1 cellular context compared by ENCODE assay signal in the genomic region with DNA sequence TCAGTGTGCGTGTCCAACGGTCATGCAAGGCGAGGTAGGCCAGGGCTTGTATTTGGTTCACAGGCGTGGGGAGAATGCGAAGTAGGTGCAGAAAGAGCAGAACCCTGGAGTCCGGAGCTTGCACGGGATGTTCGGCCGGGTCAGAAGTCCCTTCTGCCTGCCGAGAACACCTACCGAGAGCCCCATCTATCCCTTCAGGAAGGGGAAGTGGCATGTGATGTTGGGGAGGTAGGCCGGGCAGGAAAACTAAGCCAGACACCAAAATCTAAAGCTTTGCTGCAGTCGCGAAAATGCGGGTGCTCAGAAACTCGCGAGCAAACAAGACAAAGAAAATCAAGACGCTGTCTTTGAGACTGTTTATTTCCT.
TF ChIP-seq lines count a peak whose summit lies in the region.

No MANE protein-coding gene starts in this region.

TF ChIP-seq in HepG2, 621 proteins besides CTCF, POLR2A, EP300 and RAD21 (continues in another document):
- no peak for TF ChIP-seq ZBTB7A (CRISPR knock-in tag; IDR thresholded peaks at IDR 0.05)
- no peak for TF ChIP-seq GZF1 (CRISPR knock-in tag; IDR thresholded peaks at IDR 0.05)
- TF ChIP-seq, protein P1, sequence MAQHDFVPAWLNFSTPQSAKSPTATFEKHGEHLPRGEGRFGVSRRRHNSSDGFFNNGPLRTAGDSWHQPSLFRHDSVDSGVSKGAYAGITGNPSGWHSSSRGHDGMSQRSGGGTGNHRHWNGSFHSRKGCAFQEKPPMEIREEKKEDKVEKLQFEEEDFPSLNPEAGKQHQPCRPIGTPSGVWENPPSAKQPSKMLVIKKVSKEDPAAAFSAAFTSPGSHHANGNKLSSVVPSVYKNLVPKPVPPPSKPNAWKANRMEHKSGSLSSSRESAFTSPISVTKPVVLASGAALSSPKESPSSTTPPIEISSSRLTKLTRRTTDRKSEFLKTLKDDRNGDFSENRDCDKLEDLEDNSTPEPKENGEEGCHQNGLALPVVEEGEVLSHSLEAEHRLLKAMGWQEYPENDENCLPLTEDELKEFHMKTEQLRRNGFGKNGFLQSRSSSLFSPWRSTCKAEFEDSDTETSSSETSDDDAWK (CRISPR knock-in tag; IDR thresholded peaks at IDR 0.05), result no peak
- no peak for TF ChIP-seq HOXD1 (CRISPR knock-in tag; IDR thresholded peaks at IDR 0.05)
- no peak for TF ChIP-seq PTBP1 (IDR thresholded peaks at IDR 0.05; ENCODE audit: low read depth, low read length, poor library complexity, severe bottlenecking)
- no peak for TF ChIP-seq FOXP1 (IDR thresholded peaks at IDR 0.05)
- no peak for TF ChIP-seq FOXP1 (CRISPR knock-in tag; IDR thresholded peaks at IDR 0.05)
- TF ChIP-seq ZNF530 (CRISPR knock-in tag; IDR thresholded peaks at IDR 0.05; ENCODE audit: low read depth), result no peak
- TF ChIP-seq, protein P2, sequence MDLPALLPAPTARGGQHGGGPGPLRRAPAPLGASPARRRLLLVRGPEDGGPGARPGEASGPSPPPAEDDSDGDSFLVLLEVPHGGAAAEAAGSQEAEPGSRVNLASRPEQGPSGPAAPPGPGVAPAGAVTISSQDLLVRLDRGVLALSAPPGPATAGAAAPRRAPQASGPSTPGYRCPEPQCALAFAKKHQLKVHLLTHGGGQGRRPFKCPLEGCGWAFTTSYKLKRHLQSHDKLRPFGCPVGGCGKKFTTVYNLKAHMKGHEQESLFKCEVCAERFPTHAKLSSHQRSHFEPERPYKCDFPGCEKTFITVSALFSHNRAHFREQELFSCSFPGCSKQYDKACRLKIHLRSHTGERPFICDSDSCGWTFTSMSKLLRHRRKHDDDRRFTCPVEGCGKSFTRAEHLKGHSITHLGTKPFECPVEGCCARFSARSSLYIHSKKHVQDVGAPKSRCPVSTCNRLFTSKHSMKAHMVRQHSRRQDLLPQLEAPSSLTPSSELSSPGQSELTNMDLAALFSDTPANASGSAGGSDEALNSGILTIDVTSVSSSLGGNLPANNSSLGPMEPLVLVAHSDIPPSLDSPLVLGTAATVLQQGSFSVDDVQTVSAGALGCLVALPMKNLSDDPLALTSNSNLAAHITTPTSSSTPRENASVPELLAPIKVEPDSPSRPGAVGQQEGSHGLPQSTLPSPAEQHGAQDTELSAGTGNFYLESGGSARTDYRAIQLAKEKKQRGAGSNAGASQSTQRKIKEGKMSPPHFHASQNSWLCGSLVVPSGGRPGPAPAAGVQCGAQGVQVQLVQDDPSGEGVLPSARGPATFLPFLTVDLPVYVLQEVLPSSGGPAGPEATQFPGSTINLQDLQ (CRISPR knock-in tag; IDR thresholded peaks at IDR 0.05), result no peak
- TF ChIP-seq ZNF44 (CRISPR knock-in tag; IDR thresholded peaks at IDR 0.05), result no peak
- TF ChIP-seq PAF1 (CRISPR knock-in tag; IDR thresholded peaks at IDR 0.05), result no peak
- no peak for TF ChIP-seq RBAK (CRISPR knock-in tag; IDR thresholded peaks at IDR 0.05)
- no peak for TF ChIP-seq IRF2 (CRISPR knock-in tag; IDR thresholded peaks at IDR 0.05)
- TF ChIP-seq ZNF780A (CRISPR knock-in tag; IDR thresholded peaks at IDR 0.05), result no peak
- TF ChIP-seq, protein P3, sequence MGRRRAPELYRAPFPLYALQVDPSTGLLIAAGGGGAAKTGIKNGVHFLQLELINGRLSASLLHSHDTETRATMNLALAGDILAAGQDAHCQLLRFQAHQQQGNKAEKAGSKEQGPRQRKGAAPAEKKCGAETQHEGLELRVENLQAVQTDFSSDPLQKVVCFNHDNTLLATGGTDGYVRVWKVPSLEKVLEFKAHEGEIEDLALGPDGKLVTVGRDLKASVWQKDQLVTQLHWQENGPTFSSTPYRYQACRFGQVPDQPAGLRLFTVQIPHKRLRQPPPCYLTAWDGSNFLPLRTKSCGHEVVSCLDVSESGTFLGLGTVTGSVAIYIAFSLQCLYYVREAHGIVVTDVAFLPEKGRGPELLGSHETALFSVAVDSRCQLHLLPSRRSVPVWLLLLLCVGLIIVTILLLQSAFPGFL (CRISPR knock-in tag; IDR thresholded peaks at IDR 0.05), result no peak
- TF ChIP-seq SIX1 (CRISPR knock-in tag; IDR thresholded peaks at IDR 0.05; ENCODE audit: borderline replicate concordance), result no peak
- TF ChIP-seq ZNF260 (CRISPR knock-in tag; IDR thresholded peaks at IDR 0.05; ENCODE audit: borderline replicate concordance, low read depth), result no peak
- 0 out of 2 replicates have a peak, but pooled peaks have one; percentile 61 for TF ChIP-seq ZNF790 (CRISPR knock-in tag; IDR thresholded peaks at IDR 0.05; ENCODE audit: borderline replicate concordance)
- TF ChIP-seq KLF15 (CRISPR knock-in tag; IDR thresholded peaks at IDR 0.05; ENCODE audit: borderline replicate concordance), result no peak
- TF ChIP-seq MTF2 (CRISPR knock-in tag; IDR thresholded peaks at IDR 0.05; ENCODE audit: borderline replicate concordance), result no peak
- no peak for TF ChIP-seq ZNF782 (CRISPR knock-in tag; IDR thresholded peaks at IDR 0.05; ENCODE audit: borderline replicate concordance)
- TF ChIP-seq, protein P4, sequence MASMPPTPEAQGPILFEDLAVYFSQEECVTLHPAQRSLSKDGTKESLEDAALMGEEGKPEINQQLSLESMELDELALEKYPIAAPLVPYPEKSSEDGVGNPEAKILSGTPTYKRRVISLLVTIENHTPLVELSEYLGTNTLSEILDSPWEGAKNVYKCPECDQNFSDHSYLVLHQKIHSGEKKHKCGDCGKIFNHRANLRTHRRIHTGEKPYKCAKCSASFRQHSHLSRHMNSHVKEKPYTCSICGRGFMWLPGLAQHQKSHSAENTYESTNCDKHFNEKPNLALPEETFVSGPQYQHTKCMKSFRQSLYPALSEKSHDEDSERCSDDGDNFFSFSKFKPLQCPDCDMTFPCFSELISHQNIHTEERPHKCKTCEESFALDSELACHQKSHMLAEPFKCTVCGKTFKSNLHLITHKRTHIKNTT (CRISPR knock-in tag; IDR thresholded peaks at IDR 0.05), result no peak
- TF ChIP-seq, protein P5, sequence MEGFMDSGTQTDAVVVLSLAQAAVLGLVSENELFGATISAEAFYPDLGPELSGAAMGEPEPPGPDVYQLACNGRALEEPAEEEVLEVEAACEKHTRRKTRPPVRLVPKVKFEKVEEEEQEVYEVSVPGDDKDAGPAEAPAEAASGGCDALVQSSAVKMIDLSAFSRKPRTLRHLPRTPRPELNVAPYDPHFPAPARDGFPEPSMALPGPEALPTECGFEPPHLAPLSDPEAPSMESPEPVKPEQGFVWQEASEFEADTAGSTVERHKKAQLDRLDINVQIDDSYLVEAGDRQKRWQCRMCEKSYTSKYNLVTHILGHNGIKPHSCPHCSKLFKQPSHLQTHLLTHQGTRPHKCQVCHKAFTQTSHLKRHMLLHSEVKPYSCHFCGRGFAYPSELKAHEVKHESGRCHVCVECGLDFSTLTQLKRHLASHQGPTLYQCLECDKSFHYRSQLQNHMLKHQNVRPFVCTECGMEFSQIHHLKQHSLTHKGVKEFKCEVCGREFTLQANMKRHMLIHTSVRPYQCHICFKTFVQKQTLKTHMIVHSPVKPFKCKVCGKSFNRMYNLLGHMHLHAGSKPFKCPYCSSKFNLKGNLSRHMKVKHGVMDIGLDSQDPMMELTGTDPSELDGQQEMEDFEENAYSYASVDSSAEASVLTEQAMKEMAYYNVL (CRISPR knock-in tag; IDR thresholded peaks at IDR 0.05; ENCODE audit: borderline replicate concordance), result no peak
- TF ChIP-seq HOXA3 (CRISPR knock-in tag; IDR thresholded peaks at IDR 0.05), result no peak
- no peak for TF ChIP-seq SUZ12 (IDR thresholded peaks at IDR 0.05; ENCODE audit: low read depth, low read length)
- TF ChIP-seq, protein P6, sequence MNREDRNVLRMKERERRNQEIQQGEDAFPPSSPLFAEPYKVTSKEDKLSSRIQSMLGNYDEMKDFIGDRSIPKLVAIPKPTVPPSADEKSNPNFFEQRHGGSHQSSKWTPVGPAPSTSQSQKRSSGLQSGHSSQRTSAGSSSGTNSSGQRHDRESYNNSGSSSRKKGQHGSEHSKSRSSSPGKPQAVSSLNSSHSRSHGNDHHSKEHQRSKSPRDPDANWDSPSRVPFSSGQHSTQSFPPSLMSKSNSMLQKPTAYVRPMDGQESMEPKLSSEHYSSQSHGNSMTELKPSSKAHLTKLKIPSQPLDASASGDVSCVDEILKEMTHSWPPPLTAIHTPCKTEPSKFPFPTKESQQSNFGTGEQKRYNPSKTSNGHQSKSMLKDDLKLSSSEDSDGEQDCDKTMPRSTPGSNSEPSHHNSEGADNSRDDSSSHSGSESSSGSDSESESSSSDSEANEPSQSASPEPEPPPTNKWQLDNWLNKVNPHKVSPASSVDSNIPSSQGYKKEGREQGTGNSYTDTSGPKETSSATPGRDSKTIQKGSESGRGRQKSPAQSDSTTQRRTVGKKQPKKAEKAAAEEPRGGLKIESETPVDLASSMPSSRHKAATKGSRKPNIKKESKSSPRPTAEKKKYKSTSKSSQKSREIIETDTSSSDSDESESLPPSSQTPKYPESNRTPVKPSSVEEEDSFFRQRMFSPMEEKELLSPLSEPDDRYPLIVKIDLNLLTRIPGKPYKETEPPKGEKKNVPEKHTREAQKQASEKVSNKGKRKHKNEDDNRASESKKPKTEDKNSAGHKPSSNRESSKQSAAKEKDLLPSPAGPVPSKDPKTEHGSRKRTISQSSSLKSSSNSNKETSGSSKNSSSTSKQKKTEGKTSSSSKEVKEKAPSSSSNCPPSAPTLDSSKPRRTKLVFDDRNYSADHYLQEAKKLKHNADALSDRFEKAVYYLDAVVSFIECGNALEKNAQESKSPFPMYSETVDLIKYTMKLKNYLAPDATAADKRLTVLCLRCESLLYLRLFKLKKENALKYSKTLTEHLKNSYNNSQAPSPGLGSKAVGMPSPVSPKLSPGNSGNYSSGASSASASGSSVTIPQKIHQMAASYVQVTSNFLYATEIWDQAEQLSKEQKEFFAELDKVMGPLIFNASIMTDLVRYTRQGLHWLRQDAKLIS (CRISPR knock-in tag; IDR thresholded peaks at IDR 0.05), result no peak
- no peak for TF ChIP-seq SP1 (IDR thresholded peaks at IDR 0.05)
- TF ChIP-seq SP1 (CRISPR knock-in tag; IDR thresholded peaks at IDR 0.05), result no peak
- no peak for TF ChIP-seq BRD4 (CRISPR knock-in tag; IDR thresholded peaks at IDR 0.05)
- no peak for TF ChIP-seq PRMT3 (CRISPR knock-in tag; IDR thresholded peaks at IDR 0.05; ENCODE audit: borderline replicate concordance, low read depth)
- TF ChIP-seq ZEB1 (IDR thresholded peaks at IDR 0.05; ENCODE audit: insufficient replicate concordance, low read depth), result no peak
- no peak for TF ChIP-seq ZNF124 (CRISPR knock-in tag; IDR thresholded peaks at IDR 0.05)
- TF ChIP-seq, protein P7, sequence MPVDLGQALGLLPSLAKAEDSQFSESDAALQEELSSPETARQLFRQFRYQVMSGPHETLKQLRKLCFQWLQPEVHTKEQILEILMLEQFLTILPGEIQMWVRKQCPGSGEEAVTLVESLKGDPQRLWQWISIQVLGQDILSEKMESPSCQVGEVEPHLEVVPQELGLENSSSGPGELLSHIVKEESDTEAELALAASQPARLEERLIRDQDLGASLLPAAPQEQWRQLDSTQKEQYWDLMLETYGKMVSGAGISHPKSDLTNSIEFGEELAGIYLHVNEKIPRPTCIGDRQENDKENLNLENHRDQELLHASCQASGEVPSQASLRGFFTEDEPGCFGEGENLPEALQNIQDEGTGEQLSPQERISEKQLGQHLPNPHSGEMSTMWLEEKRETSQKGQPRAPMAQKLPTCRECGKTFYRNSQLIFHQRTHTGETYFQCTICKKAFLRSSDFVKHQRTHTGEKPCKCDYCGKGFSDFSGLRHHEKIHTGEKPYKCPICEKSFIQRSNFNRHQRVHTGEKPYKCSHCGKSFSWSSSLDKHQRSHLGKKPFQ (CRISPR knock-in tag; IDR thresholded peaks at IDR 0.05; ENCODE audit: insufficient replicate concordance), result no peak
- TF ChIP-seq ARHGAP35 (CRISPR knock-in tag; IDR thresholded peaks at IDR 0.05; ENCODE audit: borderline replicate concordance), result no peak
- TF ChIP-seq ZNF382 (CRISPR knock-in tag; IDR thresholded peaks at IDR 0.05; ENCODE audit: borderline replicate concordance), result no peak
- TF ChIP-seq MEF2D (CRISPR knock-in tag; IDR thresholded peaks at IDR 0.05), result no peak
- TF ChIP-seq, protein P8, sequence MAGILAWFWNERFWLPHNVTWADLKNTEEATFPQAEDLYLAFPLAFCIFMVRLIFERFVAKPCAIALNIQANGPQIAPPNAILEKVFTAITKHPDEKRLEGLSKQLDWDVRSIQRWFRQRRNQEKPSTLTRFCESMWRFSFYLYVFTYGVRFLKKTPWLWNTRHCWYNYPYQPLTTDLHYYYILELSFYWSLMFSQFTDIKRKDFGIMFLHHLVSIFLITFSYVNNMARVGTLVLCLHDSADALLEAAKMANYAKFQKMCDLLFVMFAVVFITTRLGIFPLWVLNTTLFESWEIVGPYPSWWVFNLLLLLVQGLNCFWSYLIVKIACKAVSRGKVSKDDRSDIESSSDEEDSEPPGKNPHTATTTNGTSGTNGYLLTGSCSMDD (CRISPR knock-in tag; IDR thresholded peaks at IDR 0.05), result no peak
- no peak; the same call in 1 of the 2 replicates for TF ChIP-seq TGIF2 (CRISPR knock-in tag; IDR thresholded peaks at IDR 0.05)
- TF ChIP-seq ADNP (CRISPR knock-in tag; IDR thresholded peaks at IDR 0.05), result no peak
- TF ChIP-seq, protein P9, sequence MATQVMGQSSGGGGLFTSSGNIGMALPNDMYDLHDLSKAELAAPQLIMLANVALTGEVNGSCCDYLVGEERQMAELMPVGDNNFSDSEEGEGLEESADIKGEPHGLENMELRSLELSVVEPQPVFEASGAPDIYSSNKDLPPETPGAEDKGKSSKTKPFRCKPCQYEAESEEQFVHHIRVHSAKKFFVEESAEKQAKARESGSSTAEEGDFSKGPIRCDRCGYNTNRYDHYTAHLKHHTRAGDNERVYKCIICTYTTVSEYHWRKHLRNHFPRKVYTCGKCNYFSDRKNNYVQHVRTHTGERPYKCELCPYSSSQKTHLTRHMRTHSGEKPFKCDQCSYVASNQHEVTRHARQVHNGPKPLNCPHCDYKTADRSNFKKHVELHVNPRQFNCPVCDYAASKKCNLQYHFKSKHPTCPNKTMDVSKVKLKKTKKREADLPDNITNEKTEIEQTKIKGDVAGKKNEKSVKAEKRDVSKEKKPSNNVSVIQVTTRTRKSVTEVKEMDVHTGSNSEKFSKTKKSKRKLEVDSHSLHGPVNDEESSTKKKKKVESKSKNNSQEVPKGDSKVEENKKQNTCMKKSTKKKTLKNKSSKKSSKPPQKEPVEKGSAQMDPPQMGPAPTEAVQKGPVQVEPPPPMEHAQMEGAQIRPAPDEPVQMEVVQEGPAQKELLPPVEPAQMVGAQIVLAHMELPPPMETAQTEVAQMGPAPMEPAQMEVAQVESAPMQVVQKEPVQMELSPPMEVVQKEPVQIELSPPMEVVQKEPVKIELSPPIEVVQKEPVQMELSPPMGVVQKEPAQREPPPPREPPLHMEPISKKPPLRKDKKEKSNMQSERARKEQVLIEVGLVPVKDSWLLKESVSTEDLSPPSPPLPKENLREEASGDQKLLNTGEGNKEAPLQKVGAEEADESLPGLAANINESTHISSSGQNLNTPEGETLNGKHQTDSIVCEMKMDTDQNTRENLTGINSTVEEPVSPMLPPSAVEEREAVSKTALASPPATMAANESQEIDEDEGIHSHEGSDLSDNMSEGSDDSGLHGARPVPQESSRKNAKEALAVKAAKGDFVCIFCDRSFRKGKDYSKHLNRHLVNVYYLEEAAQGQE (IDR thresholded peaks at IDR 0.05; ENCODE audit: borderline replicate concordance in 1 of 2, low read depth in 1 of 2, low read length in 2 of 2), result no peak
- TF ChIP-seq, protein P10, sequence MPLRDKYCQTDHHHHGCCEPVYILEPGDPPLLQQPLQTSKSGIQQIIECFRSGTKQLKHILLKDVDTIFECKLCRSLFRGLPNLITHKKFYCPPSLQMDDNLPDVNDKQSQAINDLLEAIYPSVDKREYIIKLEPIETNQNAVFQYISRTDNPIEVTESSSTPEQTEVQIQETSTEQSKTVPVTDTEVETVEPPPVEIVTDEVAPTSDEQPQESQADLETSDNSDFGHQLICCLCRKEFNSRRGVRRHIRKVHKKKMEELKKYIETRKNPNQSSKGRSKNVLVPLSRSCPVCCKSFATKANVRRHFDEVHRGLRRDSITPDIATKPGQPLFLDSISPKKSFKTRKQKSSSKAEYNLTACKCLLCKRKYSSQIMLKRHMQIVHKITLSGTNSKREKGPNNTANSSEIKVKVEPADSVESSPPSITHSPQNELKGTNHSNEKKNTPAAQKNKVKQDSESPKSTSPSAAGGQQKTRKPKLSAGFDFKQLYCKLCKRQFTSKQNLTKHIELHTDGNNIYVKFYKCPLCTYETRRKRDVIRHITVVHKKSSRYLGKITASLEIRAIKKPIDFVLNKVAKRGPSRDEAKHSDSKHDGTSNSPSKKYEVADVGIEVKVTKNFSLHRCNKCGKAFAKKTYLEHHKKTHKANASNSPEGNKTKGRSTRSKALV (CRISPR knock-in tag; IDR thresholded peaks at IDR 0.05), result peak; percentile 64; the same call in 1 of the 2 replicates
